Comparison of ENCODE assay signal across 13 cellular contexts in genomic region chr2:112033600-112033999, GRCh38. TPM values are rescaled to one million over a fixed set of nuclear protein-coding genes. Genes with fewer than 3 reads are reported as not detected.
DNase-seq lines count a peak whose midpoint lies in the region; ATAC-seq and TF ChIP-seq lines count a peak whose summit lies in the region.
"Had no signal": no experiment of that assay in that cellular context is flagged by ENCODE, and none has a peak within 500 bp of the region (broad histone marks: within the 10 kb centered on the region; RNA-seq: fewer than 3 reads in every experiment).

No MANE protein-coding gene starts in this region.

- H3K4me3 ChIP-seq in fibroblast of the aortic adventitia (ENCODE audit: low read depth, low read length): no peak overlapping the region
- no peak overlapping the region for H3K4me3 ChIP-seq in spleen
- H3K4me3 ChIP-seq: dorsolateral prefrontal cortex had no signal

- TF ChIP-seq POLR2A in spleen (IDR thresholded peaks at IDR 0.05): no peak

- H3K9me3 ChIP-seq in spleen: peaks cover 0 to 18% (median 5%) of the 10 kb centered on the region in 8 donors

- DNase-seq in HS-27A (ENCODE audit: low read depth) (peak; percentile 46), fibroblast of the aortic adventitia (ENCODE audit: low read depth) (peak; percentile 59), spleen (no peak), occipital lobe (lab: John Stamatoyannopoulos, UW) (no peak)
- DNase-seq: NCI-H2081; stimulated activated CD4-positive, alpha-beta T cell treated with anti-CD3 and anti-CD28 coated beads, Interleukin-4, amount 100 ng/mL, for 24 hours; stimulated activated naive CD8-positive, alpha-beta T cell treated with anti-CD3 and anti-CD28 coated beads, Interleukin-15, amount 100 ng/mL, for 72 hours; T-helper 2 cell had no signal

- intact Hi-C loops in spleen (cut with DNase I; ENCODE audit: low total_unique reads): no loop called here

- ATAC-seq in SK-N-SH treated with all-trans-retinoic acid at 6 μM for 48 hours: peak; percentile 27; the same call in 1 of the 3 replicates
- ATAC-seq in HG02759 (IDR thresholded peaks at IDR 0.05; ENCODE audit: unreplicated experiment): no peak
- no peak for ATAC-seq in GM19452 (IDR thresholded peaks at IDR 0.05; ENCODE audit: unreplicated experiment)
- ATAC-seq: stimulated activated naive CD8-positive, alpha-beta T cell treated with anti-CD3 and anti-CD28 coated beads, Interleukin-15, amount 100 ng/mL, for 72 hours had no signal

- no peaks in the 10 kb centered on the region for H3K27me3 ChIP-seq in spleen (replicated peaks in 1 of 7)
- H3K27me3 ChIP-seq: dorsolateral prefrontal cortex had no signal

- peaks cover 0 to 2% (median 0%) of the 10 kb centered on the region in 6 donors for H3K36me3 ChIP-seq in spleen

- WGBS in spleen, 5 donors: 29 to 68% (median 45%) methylated on average over 1 of the region's 1 CpG

- peak overlapping the region in 7 of 8 donors; percentile 18 to 77 (median 73) for H3K27ac ChIP-seq in spleen
- H3K27ac ChIP-seq: parathyroid adenoma had no signal

- peaks cover 0 to 39% (median 15%) of the 10 kb centered on the region in 6 donors for H3K4me1 ChIP-seq in spleen
- H3K4me1 ChIP-seq: parathyroid adenoma had no signal

- TF ChIP-seq CTCF in fibroblast of the aortic adventitia (IDR thresholded peaks at IDR 0.05; ENCODE audit: insufficient read depth, low read length): no peak
- no peak for TF ChIP-seq CTCF in spleen (IDR thresholded peaks at IDR 0.05 in 8 of 11, conservative IDR thresholded peaks at IDR 0.05 in 3 of 11)

TF ChIP-seq in SK-N-SH treated with all-trans-retinoic acid at 6 μM for 48 hours, 23 proteins besides CTCF, POLR2A, EP300 and RAD21:
- TF ChIP-seq, protein P1, sequence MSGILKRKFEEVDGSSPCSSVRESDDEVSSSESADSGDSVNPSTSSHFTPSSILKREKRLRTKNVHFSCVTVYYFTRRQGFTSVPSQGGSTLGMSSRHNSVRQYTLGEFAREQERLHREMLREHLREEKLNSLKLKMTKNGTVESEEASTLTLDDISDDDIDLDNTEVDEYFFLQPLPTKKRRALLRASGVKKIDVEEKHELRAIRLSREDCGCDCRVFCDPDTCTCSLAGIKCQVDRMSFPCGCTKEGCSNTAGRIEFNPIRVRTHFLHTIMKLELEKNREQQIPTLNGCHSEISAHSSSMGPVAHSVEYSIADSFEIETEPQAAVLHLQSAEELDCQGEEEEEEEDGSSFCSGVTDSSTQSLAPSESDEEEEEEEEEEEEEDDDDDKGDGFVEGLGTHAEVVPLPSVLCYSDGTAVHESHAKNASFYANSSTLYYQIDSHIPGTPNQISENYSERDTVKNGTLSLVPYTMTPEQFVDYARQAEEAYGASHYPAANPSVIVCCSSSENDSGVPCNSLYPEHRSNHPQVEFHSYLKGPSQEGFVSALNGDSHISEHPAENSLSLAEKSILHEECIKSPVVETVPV (CRISPR knock-in tag; IDR thresholded peaks at IDR 0.05): no peak
- no peak for TF ChIP-seq ARNTL (CRISPR knock-in tag; IDR thresholded peaks at IDR 0.05; ENCODE audit: borderline replicate concordance, low read depth)
- no peak for TF ChIP-seq ZFP3 (CRISPR knock-in tag; IDR thresholded peaks at IDR 0.05)
- no peak for TF ChIP-seq ZNF8 (CRISPR knock-in tag; IDR thresholded peaks at IDR 0.05)
- TF ChIP-seq CSDC2 (CRISPR knock-in tag; IDR thresholded peaks at IDR 0.05): no peak
- TF ChIP-seq ZNF565 (CRISPR knock-in tag; conservative IDR thresholded peaks at IDR 0.05; ENCODE audit: low read depth): no peak
- no peak for TF ChIP-seq ESRRG (CRISPR knock-in tag; IDR thresholded peaks at IDR 0.05)
- TF ChIP-seq ISL1 (CRISPR knock-in tag; IDR thresholded peaks at IDR 0.05): no peak

RNA-seq across cellular contexts. Expression of gene TMEM87B, which starts 21.5 kb away (rescaled TPM):
- total RNA-seq in fibroblast of the aortic adventitia (ENCODE audit: low replicate concordance): 24.9 and 40.2 TPM in 2 replicates
- 10 to 100 TPM; 30.6 to 39.9 (median 35.4) TPM for total RNA-seq in spleen
- polyA plus RNA-seq in spleen: 10 to 100 TPM; 10.4 to 10.9 (median 10.8) TPM
- total RNA-seq in occipital lobe: 15.3 TPM

Comparison
In these comparisons a context has a peak if more than half of its experiments do, and no peak if none do; other contexts are left out.
1. DNase-seq: peak in HS-27A (single experiment) and fibroblast of the aortic adventitia (single experiment); none in spleen (single experiment) and occipital lobe (single experiment).